28 cellular contexts compared by ENCODE assay signal in the genomic region with DNA sequence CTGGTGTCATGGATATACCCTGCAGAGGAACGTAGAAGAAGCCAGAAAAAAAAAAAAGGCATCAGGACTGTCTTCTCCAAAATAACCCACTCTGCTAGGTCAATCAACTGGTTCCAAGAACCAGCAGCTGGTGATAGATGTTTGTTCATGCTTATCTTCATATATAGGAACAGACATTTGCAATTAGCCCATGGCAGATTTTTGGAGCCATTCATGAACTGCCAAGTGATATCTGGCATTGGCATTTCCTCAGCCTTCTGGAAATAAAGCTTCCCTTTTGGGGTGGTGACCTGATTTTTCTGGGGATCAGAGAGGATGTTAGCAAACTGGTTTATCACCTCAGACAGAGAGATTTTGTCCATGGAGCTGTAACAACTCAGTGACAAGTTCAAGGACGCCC.
"Had no signal": no experiment of that assay in that cellular context is flagged by ENCODE, and none has a peak within 500 bp of the region (broad histone marks: within the 10 kb centered on the region; RNA-seq: fewer than 3 reads in every experiment).

No MANE protein-coding gene starts in this region.

- H3K27ac ChIP-seq: colonic mucosa, gastroesophageal sphincter, hepatocyte, parathyroid adenoma, right atrium auricular region, stomach, thyroid gland, upper lobe of left lung, vagina had no signal

- H3K79me2 ChIP-seq: hepatocyte, parathyroid adenoma had no signal

- H3K9me3 ChIP-seq: colonic mucosa, gastroesophageal sphincter, right atrium auricular region, stomach, thyroid gland, upper lobe of left lung, vagina had no signal

- H3K9ac ChIP-seq: parathyroid adenoma had no signal

- FAIRE-seq: kidney had no signal

- H3K27me3 ChIP-seq: colonic mucosa, gastroesophageal sphincter, hepatocyte, right atrium auricular region, stomach, thyroid gland, upper lobe of left lung, vagina had no signal

- H3K27ac Mint-ChIP-seq: activated CD4-positive, alpha-beta memory T cell treated with anti-CD3 and anti-CD28 coated beads for 36 hours; activated CD4-positive, alpha-beta T cell treated with anti-CD3 and anti-CD28 coated beads, Interleukin-2, amount 10 ng/mL, durations not matched to agents 24 days and 14 days; activated naive CD4-positive, alpha-beta T cell treated with anti-CD3 and anti-CD28 coated beads, Interleukin-2, amount 10 ng/mL, durations not matched to agents 7 days and 5 days; activated naive CD8-positive, alpha-beta T cell treated with anti-CD3 and anti-CD28 coated beads, Interleukin-2, amount 10 ng/mL, durations not matched to agents 7 days and 5 days; activated T-cell treated with anti-CD3 and anti-CD28 coated beads, Interleukin-2, amount 50 U/mL, for 24 hours; memory B cell; naive thymus-derived CD8-positive, alpha-beta T cell; stimulated activated naive B cell treated with anti-CD40 and anti-IgM and Interleukin-4, amounts not matched to agents 10 μg/mL and 1 μg/mL and 100 μg/mL, for 72 hours had no signal

- H3K4me3 Mint-ChIP-seq: activated CD4-positive, alpha-beta memory T cell treated with anti-CD3 and anti-CD28 coated beads for 36 hours; activated CD4-positive, alpha-beta T cell treated with anti-CD3 and anti-CD28 coated beads, Interleukin-2, amount 10 ng/mL, durations not matched to agents 24 days and 14 days; activated naive CD4-positive, alpha-beta T cell treated with anti-CD3 and anti-CD28 coated beads, Interleukin-2, amount 10 ng/mL, durations not matched to agents 7 days and 5 days; activated naive CD8-positive, alpha-beta T cell treated with anti-CD3 and anti-CD28 coated beads, Interleukin-2, amount 10 ng/mL, durations not matched to agents 7 days and 5 days; activated T-cell treated with anti-CD3 and anti-CD28 coated beads, Interleukin-2, amount 50 U/mL, for 24 hours; central memory CD8-positive, alpha-beta T cell; memory B cell; naive thymus-derived CD8-positive, alpha-beta T cell; neural crest cell; stimulated activated naive B cell treated with anti-CD40 and anti-IgM and Interleukin-4, amounts not matched to agents 10 μg/mL and 1 μg/mL and 100 μg/mL, for 72 hours had no signal

- H2AFZ ChIP-seq: hepatocyte, parathyroid adenoma had no signal

- H3K4me1 ChIP-seq: colonic mucosa, gastroesophageal sphincter, parathyroid adenoma, stomach had no signal

- ATAC-seq: gastroesophageal sphincter; naive thymus-derived CD8-positive, alpha-beta T cell; stimulated activated naive B cell treated with anti-CD40 and anti-IgM and Interleukin-4, amounts not matched to agents 10 μg/mL and 1 μg/mL and 100 μg/mL, for 72 hours had no signal

- H3K4me1 Mint-ChIP-seq: activated CD4-positive, alpha-beta T cell treated with anti-CD3 and anti-CD28 coated beads, Interleukin-2, amount 10 ng/mL, durations not matched to agents 24 days and 14 days; activated naive CD4-positive, alpha-beta T cell treated with anti-CD3 and anti-CD28 coated beads, Interleukin-2, amount 10 ng/mL, durations not matched to agents 7 days and 5 days; activated naive CD8-positive, alpha-beta T cell treated with anti-CD3 and anti-CD28 coated beads, Interleukin-2, amount 10 ng/mL, durations not matched to agents 7 days and 5 days; central memory CD8-positive, alpha-beta T cell; memory B cell; naive thymus-derived CD8-positive, alpha-beta T cell; stimulated activated naive B cell treated with anti-CD40 and anti-IgM and Interleukin-4, amounts not matched to agents 10 μg/mL and 1 μg/mL and 100 μg/mL, for 72 hours had no signal

- H3K27me3 Mint-ChIP-seq: activated CD4-positive, alpha-beta memory T cell treated with anti-CD3 and anti-CD28 coated beads for 36 hours; activated CD4-positive, alpha-beta T cell treated with anti-CD3 and anti-CD28 coated beads, Interleukin-2, amount 10 ng/mL, durations not matched to agents 24 days and 14 days; activated naive CD4-positive, alpha-beta T cell treated with anti-CD3 and anti-CD28 coated beads, Interleukin-2, amount 10 ng/mL, durations not matched to agents 7 days and 5 days; activated naive CD8-positive, alpha-beta T cell treated with anti-CD3 and anti-CD28 coated beads, Interleukin-2, amount 10 ng/mL, durations not matched to agents 7 days and 5 days; activated T-cell treated with anti-CD3 and anti-CD28 coated beads, Interleukin-2, amount 50 U/mL, for 24 hours; central memory CD8-positive, alpha-beta T cell; memory B cell; naive thymus-derived CD8-positive, alpha-beta T cell; stimulated activated naive B cell treated with anti-CD40 and anti-IgM and Interleukin-4, amounts not matched to agents 10 μg/mL and 1 μg/mL and 100 μg/mL, for 72 hours had no signal

- H3K4me3 ChIP-seq: colonic mucosa, gastroesophageal sphincter, hepatocyte, right atrium auricular region, stomach, thyroid gland, upper lobe of left lung, vagina had no signal

- H3K36me3 Mint-ChIP-seq: activated CD4-positive, alpha-beta memory T cell treated with anti-CD3 and anti-CD28 coated beads for 36 hours; activated naive CD4-positive, alpha-beta T cell treated with anti-CD3 and anti-CD28 coated beads, Interleukin-2, amount 10 ng/mL, durations not matched to agents 7 days and 5 days; activated naive CD8-positive, alpha-beta T cell treated with anti-CD3 and anti-CD28 coated beads, Interleukin-2, amount 10 ng/mL, durations not matched to agents 7 days and 5 days; memory B cell; stimulated activated naive B cell treated with anti-CD40 and anti-IgM and Interleukin-4, amounts not matched to agents 10 μg/mL and 1 μg/mL and 100 μg/mL, for 72 hours had no signal

- DNase-seq: activated CD4-positive, alpha-beta memory T cell treated with anti-CD3 and anti-CD28 coated beads for 36 hours; activated CD4-positive, alpha-beta T cell treated with anti-CD3 and anti-CD28 coated beads, Interleukin-2, amount 10 ng/mL, durations not matched to agents 24 days and 14 days; activated CD4-positive, CD25-positive, alpha-beta regulatory T cell treated with anti-CD3 and anti-CD28 coated beads, Interleukin-2, amount 50 U/mL, for 72 hours; activated CD8-positive, alpha-beta memory T cell treated with anti-CD3 and anti-CD28 coated beads, Interleukin-2, amount 50 U/mL, for 4 hours; activated gamma-delta T cell; activated naive CD4-positive, alpha-beta T cell treated with anti-CD3 and anti-CD28 coated beads, Interleukin-2, amount 10 ng/mL, durations not matched to agents 7 days and 5 days; activated naive CD8-positive, alpha-beta T cell treated with anti-CD3 and anti-CD28 coated beads, Interleukin-2, amount 10 ng/mL, durations not matched to agents 7 days and 5 days; activated T-cell treated with anti-CD3 and anti-CD28 coated beads, Interleukin-2, amount 50 U/mL, for 24 hours; colonic mucosa; effector memory CD4-positive, alpha-beta T cell; erythroblast; kidney; naive thymus-derived CD8-positive, alpha-beta T cell; nucleus accumbens; stimulated activated CD4-positive, alpha-beta T cell treated with anti-CD3 and anti-CD28 coated beads, Interleukin-15, amount 100 ng/mL, for 24 hours; stimulated activated CD4-positive, alpha-beta T cell treated with anti-CD3 and anti-CD28 coated beads, Interleukin-2, amount 100 ng/mL, for 24 hours; stimulated activated naive B cell treated with anti-CD40 and anti-IgM and Interleukin-4, amounts not matched to agents 10 μg/mL and 1 μg/mL and 100 μg/mL, for 72 hours; stomach; thyroid gland; upper lobe of left lung had no signal

- H3K36me3 ChIP-seq: colonic mucosa, gastroesophageal sphincter, right atrium auricular region, stomach, thyroid gland, upper lobe of left lung, vagina had no signal

- H3K4me2 ChIP-seq: hepatocyte had no signal

- H3K9me3 Mint-ChIP-seq: activated CD4-positive, alpha-beta memory T cell treated with anti-CD3 and anti-CD28 coated beads for 36 hours; activated CD4-positive, alpha-beta T cell treated with anti-CD3 and anti-CD28 coated beads, Interleukin-2, amount 10 ng/mL, durations not matched to agents 24 days and 14 days; activated naive CD4-positive, alpha-beta T cell treated with anti-CD3 and anti-CD28 coated beads, Interleukin-2, amount 10 ng/mL, durations not matched to agents 7 days and 5 days; activated naive CD8-positive, alpha-beta T cell treated with anti-CD3 and anti-CD28 coated beads, Interleukin-2, amount 10 ng/mL, durations not matched to agents 7 days and 5 days; activated T-cell treated with anti-CD3 and anti-CD28 coated beads, Interleukin-2, amount 50 U/mL, for 24 hours; central memory CD8-positive, alpha-beta T cell; memory B cell; neural crest cell; stimulated activated naive B cell treated with anti-CD40 and anti-IgM and Interleukin-4, amounts not matched to agents 10 μg/mL and 1 μg/mL and 100 μg/mL, for 72 hours had no signal
